In genomic region chr15:70447081-70447480, GRCh38 we compare ENCODE assay signal across 14 cellular contexts.
"Had no signal": no experiment of that assay in that cellular context is flagged by ENCODE, and none has a peak within 500 bp of the region (broad histone marks: within the 10 kb centered on the region; RNA-seq: fewer than 3 reads in every experiment).

No MANE protein-coding gene starts in this region.

- H3K9me3 Mint-ChIP-seq: activated naive CD8-positive, alpha-beta T cell treated with anti-CD3 and anti-CD28 coated beads, Interleukin-2, amount 50 U/mL, for 24 hours; endodermal cell; natural killer cell treated with Interleukin-12 subunit alpha and Interleukin-12 subunit beta and Interleukin-15 and Interleukin-18, amount 100 ng/mL, for 72 hours had no signal

- H3K4me3 ChIP-seq: lower lobe of right lung, tibial artery had no signal

- DNase-seq: activated CD8-positive, alpha-beta memory T cell treated with anti-CD3 and anti-CD28 coated beads, Interleukin-2, amount 50 U/mL, for 4 hours; activated naive CD8-positive, alpha-beta T cell treated with anti-CD3 and anti-CD28 coated beads, Interleukin-2, amount 50 U/mL, for 24 hours; activated T-cell treated with anti-CD3 and anti-CD28 coated beads, Interleukin-2, amount 50 U/mL, for 72 hours; brain microvascular endothelial cell; central memory CD4-positive, alpha-beta T cell; endodermal cell; lower lobe of right lung; stimulated activated CD4-positive, alpha-beta T cell treated with anti-CD3 and anti-CD28 coated beads, Interleukin-12 subunit alpha, Interleukin-12 subunit beta, amount 100 ng/mL, for 4 hours; stimulated activated CD4-positive, alpha-beta T cell treated with anti-CD3 and anti-CD28 coated beads, Interleukin-1b, Interleukin-23, amount 100 ng/mL, for 48 hours; stimulated activated naive CD4-positive, alpha-beta T cell treated with Interleukin-2 at 50 U/mL for 16 hours; SW 1271 had no signal

- H3K9me3 ChIP-seq: lower lobe of right lung, tibial artery had no signal

- H3K4me1 ChIP-seq: tibial artery had no signal

- H3K27ac Mint-ChIP-seq: activated naive CD8-positive, alpha-beta T cell treated with anti-CD3 and anti-CD28 coated beads, Interleukin-2, amount 50 U/mL, for 24 hours; activated T-cell treated with anti-CD3 and anti-CD28 coated beads, Interleukin-2, amount 50 U/mL, for 72 hours; endodermal cell; natural killer cell treated with Interleukin-12 subunit alpha and Interleukin-12 subunit beta and Interleukin-15 and Interleukin-18, amount 100 ng/mL, for 72 hours; progenitor cell of endocrine pancreas had no signal

- H3K36me3 ChIP-seq: brain microvascular endothelial cell, lower lobe of right lung, tibial artery had no signal

- H3K36me3 Mint-ChIP-seq: natural killer cell treated with Interleukin-12 subunit alpha and Interleukin-12 subunit beta and Interleukin-15 and Interleukin-18, amount 100 ng/mL, for 72 hours had no signal

- H3K4me3 Mint-ChIP-seq: endodermal cell; natural killer cell treated with Interleukin-12 subunit alpha and Interleukin-12 subunit beta and Interleukin-15 and Interleukin-18, amount 100 ng/mL, for 72 hours had no signal
